ENCODE assay signal across 9 cellular contexts in the genomic region with DNA sequence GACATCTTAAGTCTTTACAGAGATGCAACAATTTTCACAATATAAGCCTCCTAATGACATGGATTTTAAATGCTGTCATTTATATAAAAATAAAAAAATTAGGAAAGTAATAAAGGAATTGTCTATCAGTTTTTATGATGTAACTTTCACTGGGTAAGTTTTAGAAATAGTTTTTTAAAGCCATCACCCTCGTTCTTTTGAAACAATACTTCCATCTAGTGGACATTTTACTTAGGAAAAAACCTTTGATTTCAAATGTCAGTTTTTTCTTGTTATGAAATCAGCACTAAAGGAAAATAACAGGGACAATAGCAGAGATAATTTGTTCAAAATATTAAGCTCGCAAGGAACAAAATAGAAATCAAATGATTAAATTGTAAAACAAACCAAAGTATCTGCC. TPM values are rescaled to one million over a fixed set of nuclear protein-coding genes. Genes with fewer than 3 reads are reported as not detected.
DNase-seq lines count a peak whose midpoint lies in the region; ATAC-seq and TF ChIP-seq lines count a peak whose summit lies in the region.
"Had no signal": no experiment of that assay in that cellular context is flagged by ENCODE, and none has a peak within 500 bp of the region (broad histone marks: within the 10 kb centered on the region; RNA-seq: fewer than 3 reads in every experiment).

No MANE protein-coding gene starts in this region.

- no peaks in the 10 kb centered on the region for H3K27me3 Mint-ChIP-seq in activated T-cell treated with anti-CD3 and anti-CD28 coated beads, Interleukin-2, amount 50 U/mL, for 24 hours

- no peak overlapping the region for H3K4me3 ChIP-seq in cardiac fibroblast (replicated peaks in 1 of 2; ENCODE audit: low read depth in 2 of 2, low read length in 2 of 2)

- H3K27ac Mint-ChIP-seq in activated T-cell treated with anti-CD3 and anti-CD28 coated beads, Interleukin-2, amount 50 U/mL, for 24 hours = no peak overlapping the region

- peak; percentile 46 for TF ChIP-seq CTCF in cardiac fibroblast (IDR thresholded peaks at IDR 0.05; ENCODE audit: low read depth, low read length)

- in situ Hi-C loops in G401 (cut with HindIII; ENCODE audit: low sequenced_read_pairs) = no loop called here

- no peak overlapping the region for H3K4me3 Mint-ChIP-seq in activated T-cell treated with anti-CD3 and anti-CD28 coated beads, Interleukin-2, amount 50 U/mL, for 24 hours

- no peaks in the 10 kb centered on the region for H3K9me3 Mint-ChIP-seq in activated T-cell treated with anti-CD3 and anti-CD28 coated beads, Interleukin-2, amount 50 U/mL, for 24 hours

- no peaks in the 10 kb centered on the region for H3K4me1 Mint-ChIP-seq in activated T-cell treated with anti-CD3 and anti-CD28 coated beads, Interleukin-2, amount 50 U/mL, for 24 hours (ENCODE audit: low read depth)

- peak; percentile 23 for DNase-seq in G401 (ENCODE audit: low spot score)
- DNase-seq in NCI-H1417 treated with DMSO at 0.1 percent for 48 hours (lab: John Stamatoyannopoulos, UW) = peak; percentile 4
- DNase-seq in cardiac fibroblast (ENCODE audit: low read depth in 2 of 2) = peak; percentile 53 to 62
- peak; percentile 45 for DNase-seq in myocyte (ENCODE audit: low read depth)
- DNase-seq in HuH-7.5 (ENCODE audit: low spot score) = no peak
- DNase-seq in activated T-cell treated with anti-CD3 and anti-CD28 coated beads, Interleukin-2, amount 50 U/mL, for 24 hours = no peak

- ATAC-seq in GM19395 (IDR thresholded peaks at IDR 0.05; ENCODE audit: unreplicated experiment) = no peak
- ATAC-seq in HG03469 (IDR thresholded peaks at IDR 0.05; ENCODE audit: unreplicated experiment) = no peak

- H3K36me3 Mint-ChIP-seq in activated T-cell treated with anti-CD3 and anti-CD28 coated beads, Interleukin-2, amount 50 U/mL, for 24 hours (ENCODE audit: low read depth) = no peaks in the 10 kb centered on the region

RNA-seq across cellular contexts. Expression of gene NDNF, which starts 24.3 kb away (rescaled TPM):
- not detected in 2 replicates for total RNA-seq in G401 (2014; rRNA removed; shearing (Covaris generic))
- total RNA-seq in myocyte = not detected in 2 replicates
- 0.20 TPM for polyA plus RNA-seq in myocyte (2012)
- total RNA-seq: mononuclear cell had no signal

Comparison
In these comparisons a context has a peak if more than half of its experiments do, and no peak if none do; other contexts are left out.
1. DNase-seq: peak in G401 (single experiment), NCI-H1417 treated with DMSO at 0.1 percent for 48 hours (single experiment), cardiac fibroblast (2 of 2) and myocyte (single experiment); none in HuH-7.5 (single experiment) and activated T-cell treated with anti-CD3 and anti-CD28 coated beads, Interleukin-2, amount 50 U/mL, for 24 hours (single experiment).